ENCODE assay signal across 8 cellular contexts in the genomic region with DNA sequence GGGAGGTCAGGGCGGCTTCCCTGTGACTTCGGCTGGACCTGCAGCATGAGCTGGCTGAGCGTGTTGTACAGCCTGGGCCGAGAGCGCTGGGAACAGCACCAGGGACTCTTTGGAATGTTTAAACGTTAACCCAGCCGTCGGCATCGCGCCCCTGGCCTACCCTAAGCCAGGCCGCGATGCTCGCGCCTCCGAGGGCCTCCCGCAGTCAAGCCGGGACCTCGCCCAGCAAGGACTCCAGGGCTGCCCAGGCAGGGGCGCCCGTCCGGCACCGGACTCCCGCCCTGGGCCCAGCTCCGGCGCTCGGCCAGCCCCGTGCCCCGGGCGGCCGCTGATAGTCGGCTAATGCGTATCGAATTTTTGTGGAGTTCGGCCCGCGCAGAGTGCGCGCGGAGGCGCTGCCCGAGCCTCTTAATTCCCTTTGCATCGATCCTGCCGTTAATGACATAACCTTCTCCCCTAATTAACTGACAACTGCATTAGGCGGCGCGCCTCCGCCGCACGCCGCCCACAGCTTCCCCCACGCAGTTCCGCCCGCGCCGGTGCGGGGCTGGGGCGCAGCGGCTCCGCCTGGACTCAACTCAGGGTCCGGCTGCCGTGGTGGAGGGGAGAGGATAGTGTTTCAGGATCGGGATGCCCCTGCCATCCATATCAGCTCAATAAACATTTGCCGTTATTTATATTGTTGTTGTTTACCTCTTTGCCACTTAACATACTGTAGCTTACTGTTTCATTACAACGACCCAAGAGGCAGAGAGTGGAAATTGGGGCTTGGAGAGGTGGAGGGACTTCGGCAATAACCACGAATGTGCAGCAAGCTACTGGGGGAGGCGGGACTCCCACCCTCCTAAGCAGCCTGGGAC. TPM values are rescaled to one million over a fixed set of nuclear protein-coding genes. Genes with fewer than 3 reads are reported as not detected.
A peak's percentile ranks its signal among the peaks of the same experiment; 100 is the strongest.
DNase-seq lines count a peak whose midpoint lies in the region; ATAC-seq and TF ChIP-seq lines count a peak whose summit lies in the region.

No MANE protein-coding gene starts in this region.

- H3K4me1 ChIP-seq in Panc1 (ENCODE audit: control insufficient read depth, insufficient read depth, low read length) = peaks cover 6% of the 10 kb centered on the region
- peaks cover 13% of the 10 kb centered on the region for H3K4me1 ChIP-seq in vagina

- peak overlapping the region; percentile 62 for H3K4me3 Mint-ChIP-seq in endothelial cell (ENCODE audit: unreplicated experiment)

- peak; percentile 86 for ATAC-seq in Panc1
- ATAC-seq in HG03439 (IDR thresholded peaks at IDR 0.05; ENCODE audit: unreplicated experiment) = no peak
- ATAC-seq in GM21360 (IDR thresholded peaks at IDR 0.05; ENCODE audit: unreplicated experiment) = no peak

- H3K9me3 Mint-ChIP-seq in endothelial cell (ENCODE audit: unreplicated experiment) = no peaks in the 10 kb centered on the region

- no peak overlapping the region for H3K27ac Mint-ChIP-seq in endothelial cell (ENCODE audit: unreplicated experiment)

- TF ChIP-seq POLR2A in vagina (IDR thresholded peaks at IDR 0.05) = no peak

- intact Hi-C loops in Panc1 (cut with micrococcal nuclease; ENCODE audit: unreplicated experiment) = no loop called here
- intact Hi-C loops in vagina (cut with DNase I) = no loop called here

- H3K9me3 ChIP-seq in Panc1 (ENCODE audit: control insufficient read depth, insufficient read depth, low read depth, low read length) (no peaks in the 10 kb centered on the region), vagina (no peaks in the 10 kb centered on the region)

- BruUV-seq in Panc1 (replicated peaks; lab: Mats Ljungman, UMichigan) = no TSS peak

- H3K27me3 Mint-ChIP-seq in endothelial cell (ENCODE audit: unreplicated experiment) = peaks cover 13% of the 10 kb centered on the region

- H3K4me1 Mint-ChIP-seq in endothelial cell (ENCODE audit: unreplicated experiment) = peaks cover 22% of the 10 kb centered on the region

- POLR2A ChIA-PET in Panc1 (lab: Charles Lee) = interaction anchor here (0.6 to 0.7 kb wide), 2 partner anchors 23 to 34 kb away, joined by 3 to 4 read pairs; no protein-coding TSS in a partner anchor

- H3K36me3 ChIP-seq in GM06990 (ENCODE audit: control insufficient read depth, insufficient read depth, low read length) = no peaks in the 10 kb centered on the region
- H3K36me3 ChIP-seq in Panc1 (ENCODE audit: control insufficient read depth, insufficient read depth, low read length) = no peaks in the 10 kb centered on the region
- no peaks in the 10 kb centered on the region for H3K36me3 ChIP-seq in vagina

- peaks cover 2% of the 10 kb centered on the region for H3K27me3 ChIP-seq in GM06990 (replicated peaks; ENCODE audit: control insufficient read depth, insufficient read depth, low read length)
- H3K27me3 ChIP-seq in Panc1 (ENCODE audit: control insufficient read depth, insufficient read depth, low read length) = peaks cover 10% of the 10 kb centered on the region
- H3K27me3 ChIP-seq in vagina = no peaks in the 10 kb centered on the region

- in situ Hi-C loops in Panc1 (cut with HindIII; ENCODE audit: low pct_unique_long_range_greater_than_20kb, low sequenced_read_pairs) = no loop called here

- CTCF ChIA-PET in Panc1 (lab: Charles Lee) = interaction anchor here (0.6 kb wide), 1 partner anchor 41 kb away, joined by 15 read pairs; no protein-coding TSS in a partner anchor

- H3K4me3 ChIP-seq in GM06990 (replicated peaks; ENCODE audit: low read depth, low read length) = peak overlapping the region; percentile 23
- peak overlapping the region; percentile 44 to 60 for H3K4me3 ChIP-seq in Panc1 (ENCODE audit: low read depth in 2 of 2, low read length in 2 of 2)
- peak overlapping the region; percentile 45 to 46 for H3K4me3 ChIP-seq in vagina

- peak overlapping the region; percentile 39 for H3K27ac ChIP-seq in Panc1 (ENCODE audit: low read length)
- no peak overlapping the region for H3K27ac ChIP-seq in vagina

- no peak for TF ChIP-seq CTCF in GM06990 (IDR thresholded peaks at IDR 0.05; ENCODE audit: insufficient read depth, low read length, poor library complexity, severe bottlenecking)
- TF ChIP-seq CTCF in Panc1 (IDR thresholded peaks at IDR 0.05) = no peak
- no peak for TF ChIP-seq CTCF in endothelial cell (IDR thresholded peaks at IDR 0.05; ENCODE audit: unreplicated experiment)
- no peak for TF ChIP-seq CTCF in vagina (IDR thresholded peaks at IDR 0.05)

- DNase-seq in GM06990 (ENCODE audit: extremely low read depth, insufficient read length) (peak; percentile 26), Panc1 (ENCODE audit: low read depth, low spot score) (no peak), endothelial cell (ENCODE audit: low spot score) (peak; percentile 37), midbrain (lab: John Stamatoyannopoulos, UW) (peak; percentile 4), vagina (ENCODE audit: extremely low spot score in 2 of 2) (no peak), NCI-H446 treated with DMSO at 0.1 percent for 48 hours (lab: John Stamatoyannopoulos, UW) (no peak)

- H3K36me3 Mint-ChIP-seq in endothelial cell (ENCODE audit: low read depth, unreplicated experiment) = peaks cover 4% of the 10 kb centered on the region

RNA-seq across cellular contexts. Expression of gene CDC23, which starts 28.8 kb away (rescaled TPM):
- total RNA-seq in Panc1 (2021; ENCODE audit: unreplicated experiment) = 44.7 TPM
- 27.9 TPM for polyA plus RNA-seq in Panc1 (2012; ENCODE audit: insufficient read length)
- 40.8 TPM for total RNA-seq in endothelial cell (ENCODE audit: unreplicated experiment)
- total RNA-seq in vagina = 14.2 TPM

RNA-seq across cellular contexts. Expression of gene GFRA3, which starts 32.5 kb away (rescaled TPM):
- total RNA-seq in Panc1 (2021; ENCODE audit: unreplicated experiment) (1.5 TPM), endothelial cell (ENCODE audit: unreplicated experiment) (0.13 TPM), vagina (4.7 TPM)
- 1.3 TPM for polyA plus RNA-seq in Panc1 (2012; ENCODE audit: insufficient read length)

Comparison
In these comparisons a context has a peak if more than half of its experiments do, and no peak if none do; other contexts are left out.
1. DNase-seq: peak in GM06990 (single experiment), endothelial cell (single experiment) and midbrain (single experiment); none in Panc1 (single experiment), vagina (0 of 2) and NCI-H446 treated with DMSO at 0.1 percent for 48 hours (single experiment).
2. Peak in every context shown above with its lines, with median percentiles within 50 percentile points of each other: H3K4me3 ChIP-seq.